Comparison of ENCODE assay signal across 1 cellular context in the genomic region with DNA sequence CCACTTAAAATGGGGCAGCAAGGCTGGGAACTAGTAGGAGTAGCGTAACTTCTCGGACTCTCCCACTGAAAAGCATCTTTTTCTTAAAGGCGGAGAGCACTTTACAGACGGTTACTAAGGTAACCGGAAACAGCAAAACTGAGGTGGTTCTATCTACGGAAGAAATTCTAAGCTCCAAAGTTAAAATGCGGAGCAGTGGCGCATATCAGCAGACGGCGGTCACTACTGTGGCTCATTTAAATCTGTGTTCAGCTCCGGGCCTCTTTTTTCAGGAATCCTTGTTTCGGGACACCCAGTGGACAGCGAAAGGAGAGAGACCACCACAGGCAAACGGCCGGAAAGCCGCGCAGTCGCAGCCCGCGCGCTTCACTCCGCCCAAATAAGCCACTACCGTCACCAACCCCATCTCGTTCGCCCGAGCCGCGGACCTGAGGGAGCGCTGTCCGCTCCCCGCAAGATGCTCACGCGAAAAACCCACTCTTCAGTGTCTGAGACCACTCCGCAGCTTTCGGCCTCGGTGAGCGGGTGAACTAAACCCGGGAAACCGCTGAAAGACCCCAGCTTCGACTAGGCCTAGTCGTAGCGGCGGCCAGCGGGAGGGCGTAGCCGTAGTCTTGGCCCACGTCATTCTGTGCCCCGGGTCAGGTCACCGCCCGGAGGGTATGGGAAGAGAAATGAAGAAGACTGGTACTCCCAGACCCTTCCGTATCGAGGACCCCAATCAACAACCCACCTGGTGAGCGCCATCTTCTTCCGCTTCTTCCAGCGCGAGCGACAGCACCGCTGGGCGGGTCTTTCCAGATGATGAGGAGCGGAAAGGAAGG.
TF ChIP-seq lines count a peak whose summit lies in the region.

Gene SNW1 (minus strand): TSS at position 776 of the 824 bp plus-strand sequence. CDS start 29 bp downstream, at position 747.

TF ChIP-seq in HepG2, 621 proteins besides CTCF, POLR2A, EP300 and RAD21 (continued from another document and continues in another):
- TF ChIP-seq, protein P1, sequence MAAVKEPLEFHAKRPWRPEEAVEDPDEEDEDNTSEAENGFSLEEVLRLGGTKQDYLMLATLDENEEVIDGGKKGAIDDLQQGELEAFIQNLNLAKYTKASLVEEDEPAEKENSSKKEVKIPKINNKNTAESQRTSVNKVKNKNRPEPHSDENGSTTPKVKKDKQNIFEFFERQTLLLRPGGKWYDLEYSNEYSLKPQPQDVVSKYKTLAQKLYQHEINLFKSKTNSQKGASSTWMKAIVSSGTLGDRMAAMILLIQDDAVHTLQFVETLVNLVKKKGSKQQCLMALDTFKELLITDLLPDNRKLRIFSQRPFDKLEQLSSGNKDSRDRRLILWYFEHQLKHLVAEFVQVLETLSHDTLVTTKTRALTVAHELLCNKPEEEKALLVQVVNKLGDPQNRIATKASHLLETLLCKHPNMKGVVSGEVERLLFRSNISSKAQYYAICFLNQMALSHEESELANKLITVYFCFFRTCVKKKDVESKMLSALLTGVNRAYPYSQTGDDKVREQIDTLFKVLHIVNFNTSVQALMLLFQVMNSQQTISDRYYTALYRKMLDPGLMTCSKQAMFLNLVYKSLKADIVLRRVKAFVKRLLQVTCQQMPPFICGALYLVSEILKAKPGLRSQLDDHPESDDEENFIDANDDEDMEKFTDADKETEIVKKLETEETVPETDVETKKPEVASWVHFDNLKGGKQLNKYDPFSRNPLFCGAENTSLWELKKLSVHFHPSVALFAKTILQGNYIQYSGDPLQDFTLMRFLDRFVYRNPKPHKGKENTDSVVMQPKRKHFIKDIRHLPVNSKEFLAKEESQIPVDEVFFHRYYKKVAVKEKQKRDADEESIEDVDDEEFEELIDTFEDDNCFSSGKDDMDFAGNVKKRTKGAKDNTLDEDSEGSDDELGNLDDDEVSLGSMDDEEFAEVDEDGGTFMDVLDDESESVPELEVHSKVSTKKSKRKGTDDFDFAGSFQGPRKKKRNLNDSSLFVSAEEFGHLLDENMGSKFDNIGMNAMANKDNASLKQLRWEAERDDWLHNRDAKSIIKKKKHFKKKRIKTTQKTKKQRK (IDR thresholded peaks at IDR 0.05; ENCODE audit: low read length): no peak
- TF ChIP-seq SMAD3 (CRISPR knock-in tag; IDR thresholded peaks at IDR 0.05) (no peak; the same call in 1 of the 2 replicates), ZBTB42 (CRISPR knock-in tag; IDR thresholded peaks at IDR 0.05) (no peak), SP5 (CRISPR knock-in tag; IDR thresholded peaks at IDR 0.05; ENCODE audit: borderline replicate concordance, low read depth) (no peak), KDM1A (CRISPR knock-in tag; IDR thresholded peaks at IDR 0.05) (no peak), MED8 (CRISPR knock-in tag; IDR thresholded peaks at IDR 0.05; ENCODE audit: insufficient replicate concordance) (no peak), YY1 (IDR thresholded peaks at IDR 0.05; ENCODE audit: insufficient read depth, insufficient replicate concordance, low read depth, low read length) (peak; percentile 93), ZFP36L1 (CRISPR knock-in tag; IDR thresholded peaks at IDR 0.05) (no peak), ZNF792 (CRISPR knock-in tag; IDR thresholded peaks at IDR 0.05) (peak; percentile 77; the same call in 1 of the 2 replicates), FOXA1 (IDR thresholded peaks at IDR 0.05) (no peak), FOXA1 (CRISPR knock-in tag; IDR thresholded peaks at IDR 0.05) (peak; percentile 13; the same call in 1 of the 2 replicates), ZNF740 (CRISPR knock-in tag; IDR thresholded peaks at IDR 0.05) (no peak), ZNF232 (CRISPR knock-in tag; IDR thresholded peaks at IDR 0.05; ENCODE audit: borderline replicate concordance) (no peak), TMF1 (CRISPR knock-in tag; IDR thresholded peaks at IDR 0.05; ENCODE audit: low read depth) (no peak), ZNF770 (CRISPR knock-in tag; IDR thresholded peaks at IDR 0.05) (no peak), E2F2 (CRISPR knock-in tag; IDR thresholded peaks at IDR 0.05; ENCODE audit: borderline replicate concordance) (no peak), RBM39 (IDR thresholded peaks at IDR 0.05; ENCODE audit: low read depth, low read length, poor library complexity, severe bottlenecking) (no peak), ARNTL (CRISPR knock-in tag; IDR thresholded peaks at IDR 0.05) (no peak), ARHGAP35 (CRISPR knock-in tag; IDR thresholded peaks at IDR 0.05; ENCODE audit: borderline replicate concordance) (0 out of 2 replicates have a peak, but pooled peaks have one; percentile 67), THYN1 (CRISPR knock-in tag; IDR thresholded peaks at IDR 0.05; ENCODE audit: borderline replicate concordance, low read depth) (no peak), ZNF577 (CRISPR knock-in tag; IDR thresholded peaks at IDR 0.05; ENCODE audit: borderline replicate concordance, low read depth) (no peak), CSRNP2 (CRISPR knock-in tag; conservative IDR thresholded peaks at IDR 0.05; ENCODE audit: low read depth) (no peak), ZNF317 (CRISPR knock-in tag; IDR thresholded peaks at IDR 0.05) (peak; percentile 66; the same call in 1 of the 2 replicates), MAFG (CRISPR knock-in tag; IDR thresholded peaks at IDR 0.05) (no peak), ZFP36 (IDR thresholded peaks at IDR 0.05; ENCODE audit: borderline replicate concordance, low read depth, low read length, partially characterized antibody) (no peak), REL (CRISPR knock-in tag; conservative IDR thresholded peaks at IDR 0.05) (no peak), GATAD1 (CRISPR knock-in tag; IDR thresholded peaks at IDR 0.05) (peak; percentile 89), ZNF33B (CRISPR knock-in tag; IDR thresholded peaks at IDR 0.05) (no peak), ZC3H13 (CRISPR knock-in tag; IDR thresholded peaks at IDR 0.05) (no peak), ZFP82 (CRISPR knock-in tag; IDR thresholded peaks at IDR 0.05; ENCODE audit: borderline replicate concordance) (no peak), ELF4 (CRISPR knock-in tag; IDR thresholded peaks at IDR 0.05; ENCODE audit: borderline replicate concordance) (no peak), ZBTB7A (CRISPR knock-in tag; IDR thresholded peaks at IDR 0.05) (peak; percentile 43), ZSCAN21 (CRISPR knock-in tag; IDR thresholded peaks at IDR 0.05; ENCODE audit: borderline replicate concordance) (peak; percentile 55; the same call in 1 of the 2 replicates), CHD4 (IDR thresholded peaks at IDR 0.05; ENCODE audit: borderline replicate concordance, low read length) (no peak), ZNF850 (CRISPR knock-in tag; conservative IDR thresholded peaks at IDR 0.05) (no peak), ARNT (IDR thresholded peaks at IDR 0.05) (no peak), ZNF335 (CRISPR knock-in tag; IDR thresholded peaks at IDR 0.05) (peak; percentile 74; the same call in 1 of the 2 replicates), HMG20A (CRISPR knock-in tag; IDR thresholded peaks at IDR 0.05; ENCODE audit: borderline replicate concordance) (no peak), ZNF432 (CRISPR knock-in tag; IDR thresholded peaks at IDR 0.05; ENCODE audit: borderline replicate concordance) (no peak), ZNF749 (CRISPR knock-in tag; IDR thresholded peaks at IDR 0.05; ENCODE audit: borderline replicate concordance) (no peak), FOXA3 (CRISPR knock-in tag; IDR thresholded peaks at IDR 0.05) (no peak), GATAD2A (CRISPR knock-in tag; IDR thresholded peaks at IDR 0.05) (no peak), ZNF619 (CRISPR knock-in tag; IDR thresholded peaks at IDR 0.05) (no peak; the same call in 1 of the 2 replicates), SIX4 (CRISPR knock-in tag; IDR thresholded peaks at IDR 0.05) (no peak), ZNF816 (CRISPR knock-in tag; IDR thresholded peaks at IDR 0.05; ENCODE audit: borderline replicate concordance) (0 out of 2 replicates have a peak, but pooled peaks have one; percentile 20)
- TF ChIP-seq, protein P2, sequence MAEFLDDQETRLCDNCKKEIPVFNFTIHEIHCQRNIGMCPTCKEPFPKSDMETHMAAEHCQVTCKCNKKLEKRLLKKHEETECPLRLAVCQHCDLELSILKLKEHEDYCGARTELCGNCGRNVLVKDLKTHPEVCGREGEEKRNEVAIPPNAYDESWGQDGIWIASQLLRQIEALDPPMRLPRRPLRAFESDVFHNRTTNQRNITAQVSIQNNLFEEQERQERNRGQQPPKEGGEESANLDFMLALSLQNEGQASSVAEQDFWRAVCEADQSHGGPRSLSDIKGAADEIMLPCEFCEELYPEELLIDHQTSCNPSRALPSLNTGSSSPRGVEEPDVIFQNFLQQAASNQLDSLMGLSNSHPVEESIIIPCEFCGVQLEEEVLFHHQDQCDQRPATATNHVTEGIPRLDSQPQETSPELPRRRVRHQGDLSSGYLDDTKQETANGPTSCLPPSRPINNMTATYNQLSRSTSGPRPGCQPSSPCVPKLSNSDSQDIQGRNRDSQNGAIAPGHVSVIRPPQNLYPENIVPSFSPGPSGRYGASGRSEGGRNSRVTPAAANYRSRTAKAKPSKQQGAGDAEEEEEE (CRISPR knock-in tag; IDR thresholded peaks at IDR 0.05; ENCODE audit: borderline replicate concordance): no peak
- TF ChIP-seq, protein P3, sequence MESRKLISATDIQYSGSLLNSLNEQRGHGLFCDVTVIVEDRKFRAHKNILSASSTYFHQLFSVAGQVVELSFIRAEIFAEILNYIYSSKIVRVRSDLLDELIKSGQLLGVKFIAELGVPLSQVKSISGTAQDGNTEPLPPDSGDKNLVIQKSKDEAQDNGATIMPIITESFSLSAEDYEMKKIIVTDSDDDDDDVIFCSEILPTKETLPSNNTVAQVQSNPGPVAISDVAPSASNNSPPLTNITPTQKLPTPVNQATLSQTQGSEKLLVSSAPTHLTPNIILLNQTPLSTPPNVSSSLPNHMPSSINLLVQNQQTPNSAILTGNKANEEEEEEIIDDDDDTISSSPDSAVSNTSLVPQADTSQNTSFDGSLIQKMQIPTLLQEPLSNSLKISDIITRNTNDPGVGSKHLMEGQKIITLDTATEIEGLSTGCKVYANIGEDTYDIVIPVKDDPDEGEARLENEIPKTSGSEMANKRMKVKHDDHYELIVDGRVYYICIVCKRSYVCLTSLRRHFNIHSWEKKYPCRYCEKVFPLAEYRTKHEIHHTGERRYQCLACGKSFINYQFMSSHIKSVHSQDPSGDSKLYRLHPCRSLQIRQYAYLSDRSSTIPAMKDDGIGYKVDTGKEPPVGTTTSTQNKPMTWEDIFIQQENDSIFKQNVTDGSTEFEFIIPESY (CRISPR knock-in tag; IDR thresholded peaks at IDR 0.05): no peak
- TF ChIP-seq, protein P4, sequence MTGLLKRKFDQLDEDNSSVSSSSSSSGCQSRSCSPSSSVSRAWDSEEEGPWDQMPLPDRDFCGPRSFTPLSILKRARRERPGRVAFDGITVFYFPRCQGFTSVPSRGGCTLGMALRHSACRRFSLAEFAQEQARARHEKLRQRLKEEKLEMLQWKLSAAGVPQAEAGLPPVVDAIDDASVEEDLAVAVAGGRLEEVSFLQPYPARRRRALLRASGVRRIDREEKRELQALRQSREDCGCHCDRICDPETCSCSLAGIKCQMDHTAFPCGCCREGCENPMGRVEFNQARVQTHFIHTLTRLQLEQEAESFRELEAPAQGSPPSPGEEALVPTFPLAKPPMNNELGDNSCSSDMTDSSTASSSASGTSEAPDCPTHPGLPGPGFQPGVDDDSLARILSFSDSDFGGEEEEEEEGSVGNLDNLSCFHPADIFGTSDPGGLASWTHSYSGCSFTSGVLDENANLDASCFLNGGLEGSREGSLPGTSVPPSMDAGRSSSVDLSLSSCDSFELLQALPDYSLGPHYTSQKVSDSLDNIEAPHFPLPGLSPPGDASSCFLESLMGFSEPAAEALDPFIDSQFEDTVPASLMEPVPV (CRISPR knock-in tag; IDR thresholded peaks at IDR 0.05): no peak
- TF ChIP-seq, protein P5, sequence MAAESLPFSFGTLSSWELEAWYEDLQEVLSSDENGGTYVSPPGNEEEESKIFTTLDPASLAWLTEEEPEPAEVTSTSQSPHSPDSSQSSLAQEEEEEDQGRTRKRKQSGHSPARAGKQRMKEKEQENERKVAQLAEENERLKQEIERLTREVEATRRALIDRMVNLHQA (CRISPR knock-in tag; IDR thresholded peaks at IDR 0.05): no peak
